Comparison of ENCODE assay signal across 8 cellular contexts in the genomic region with DNA sequence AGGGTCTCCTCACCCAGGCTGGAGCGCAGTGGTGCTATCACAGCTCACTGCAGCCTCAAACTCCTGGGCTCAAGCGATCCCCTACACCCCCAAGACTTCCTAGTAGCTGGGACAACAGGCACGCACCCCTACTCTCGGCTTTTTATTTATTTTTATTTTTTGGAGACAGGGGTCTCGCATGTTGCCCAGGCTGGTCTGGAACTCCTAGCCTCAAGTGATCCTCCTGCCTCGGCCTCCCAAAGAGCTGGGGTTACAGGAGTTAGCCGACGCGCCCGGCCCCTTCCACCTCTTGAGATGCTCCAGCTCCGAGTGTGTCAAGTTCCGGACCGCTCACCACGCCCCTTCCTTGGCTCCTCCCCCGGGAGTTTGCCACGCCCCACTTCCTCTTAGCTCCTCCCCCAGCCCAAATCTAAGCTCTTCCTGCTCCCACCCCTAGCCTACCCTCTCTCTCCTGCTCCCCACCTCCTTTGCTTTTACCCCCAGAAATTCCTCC. TPM values are rescaled to one million over a fixed set of nuclear protein-coding genes. Genes with fewer than 3 reads are reported as not detected.
A peak's percentile ranks its signal among the peaks of the same experiment; 100 is the strongest.
DNase-seq lines count a peak whose midpoint lies in the region; ATAC-seq and TF ChIP-seq lines count a peak whose summit lies in the region.

No MANE protein-coding gene starts in this region.

- H3K4me3 ChIP-seq in cardiac muscle cell (peak overlapping the region; percentile 6), stomach (peak overlapping the region in 3 of 4 donors; percentile 4 to 35 (median 28))

- H3K9me3 Mint-ChIP-seq in activated T-cell treated with anti-CD3 and anti-CD28 coated beads, Interleukin-2, amount 50 U/mL, for 72 hours, result no peaks in the 10 kb centered on the region

- intact Hi-C loops in Right ventricle myocardium inferior (cut with DNase I) (no loop called here), stomach (cut with DNase I; ENCODE audit: low total_unique reads) (no loop called here)

- H3K4me1 ChIP-seq in cardiac muscle cell (ENCODE audit: low read depth) (peaks cover 6% of the 10 kb centered on the region), stomach (peaks cover 25 to 51% (median 47%) of the 10 kb centered on the region in 4 donors)

- TF ChIP-seq EP300 in stomach (IDR thresholded peaks at IDR 0.05), result no peak

- no peak for ATAC-seq in Right ventricle myocardium inferior
- ATAC-seq in activated T-cell treated with anti-CD3 and anti-CD28 coated beads, Interleukin-2, amount 50 U/mL, for 72 hours (replicated peaks in 1 of 2), result peak; percentile 79 to 81
- no peak for ATAC-seq in GM18505 (IDR thresholded peaks at IDR 0.05; ENCODE audit: unreplicated experiment)

- H3K36me3 Mint-ChIP-seq in activated T-cell treated with anti-CD3 and anti-CD28 coated beads, Interleukin-2, amount 50 U/mL, for 72 hours (ENCODE audit: insufficient read depth in 2 of 2), result no peaks in the 10 kb centered on the region

- TF ChIP-seq POLR2A in stomach (IDR thresholded peaks at IDR 0.05), result no peak
- TF ChIP-seq POLR2A in GM18505 (IDR thresholded peaks at IDR 0.05; ENCODE audit: borderline replicate concordance, extremely low read depth, insufficient read depth, insufficient read length), result no peak

- TF ChIP-seq CTCF in cardiac muscle cell (IDR thresholded peaks at IDR 0.05; ENCODE audit: low read depth, low read length), result no peak
- no peak for TF ChIP-seq CTCF in stomach (IDR thresholded peaks at IDR 0.05)

- DNase-seq in cardiac muscle cell (ENCODE audit: low read depth in 1 of 2, low spot score in 1 of 2) (peak in 1 of 2 donors; percentile 43), Right ventricle myocardium inferior (ENCODE audit: missing footprints) (no peak), NOMO-1 treated with dmso at 0.1 percent for 144 hours (lab: John Stamatoyannopoulos, UW; ENCODE audit: unreplicated experiment) (peak; percentile 33), iPS-NIHi11 (ENCODE audit: low spot score) (peak; percentile 80), stomach (peak; percentile 34), NCI-H1694 treated with DMSO at 0.1 percent for 48 hours (lab: John Stamatoyannopoulos, UW) (no peak)
- DNase-seq in activated T-cell treated with anti-CD3 and anti-CD28 coated beads, Interleukin-2, amount 50 U/mL, for 72 hours, result peak; percentile 78 to 86

- peaks cover 100% of the 10 kb centered on the region for H3K27me3 ChIP-seq in cardiac muscle cell
- H3K27me3 ChIP-seq in stomach, result peaks cover 40 to 100% (median 100%) of the 10 kb centered on the region in 3 donors

- no peaks in the 10 kb centered on the region for H3K9me3 ChIP-seq in cardiac muscle cell (ENCODE audit: low read depth)
- H3K9me3 ChIP-seq in stomach, result no peaks in the 10 kb centered on the region

- 3 to 9% (median 7%) methylated on average over 16 of the region's 16 CpGs for WGBS in stomach, 5 donors

- no peaks in the 10 kb centered on the region for H3K36me3 ChIP-seq in cardiac muscle cell
- H3K36me3 ChIP-seq in stomach, result no peaks in the 10 kb centered on the region

- H3K4me1 Mint-ChIP-seq in activated T-cell treated with anti-CD3 and anti-CD28 coated beads, Interleukin-2, amount 50 U/mL, for 72 hours (ENCODE audit: low read depth), result peaks cover 51% of the 10 kb centered on the region

- peak overlapping the region; percentile 68 to 83 for H3K4me3 Mint-ChIP-seq in activated T-cell treated with anti-CD3 and anti-CD28 coated beads, Interleukin-2, amount 50 U/mL, for 72 hours

- H3K27ac ChIP-seq in cardiac muscle cell (no peak overlapping the region), stomach (no peak overlapping the region)

- no peak overlapping the region for H3K27ac Mint-ChIP-seq in activated T-cell treated with anti-CD3 and anti-CD28 coated beads, Interleukin-2, amount 50 U/mL, for 72 hours

- peaks cover 95% of the 10 kb centered on the region for H3K27me3 Mint-ChIP-seq in activated T-cell treated with anti-CD3 and anti-CD28 coated beads, Interleukin-2, amount 50 U/mL, for 72 hours (ENCODE audit: low read depth)

RNA-seq across cellular contexts. Expression of gene NAT16, which starts 6.3 kb away (rescaled TPM):
- total RNA-seq in cardiac muscle cell, result 0.27 TPM in 1 of 2 replicates, not detected in the other
- not detected in 2 replicates for polyA plus RNA-seq in cardiac muscle cell
- not detected for total RNA-seq in Right ventricle myocardium inferior
- not detected for total RNA-seq in activated T-cell treated with anti-CD3 and anti-CD28 coated beads, Interleukin-2, amount 50 U/mL, for 72 hours
- total RNA-seq in stomach, result not detected
- polyA plus RNA-seq in stomach, result under 1 TPM in 1 of 3 donors, not detected in 2; 0.05 TPM

RNA-seq across cellular contexts. Expression of gene VGF, which starts 8.4 kb away (rescaled TPM):
- total RNA-seq in cardiac muscle cell, result 0.99 and 1.2 TPM in 2 replicates
- 0.18 and 0.69 TPM in 2 replicates for polyA plus RNA-seq in cardiac muscle cell
- not detected for total RNA-seq in Right ventricle myocardium inferior
- under 1 TPM in 1 of 2 donors, not detected in 1; 0.19 TPM for total RNA-seq in activated T-cell treated with anti-CD3 and anti-CD28 coated beads, Interleukin-2, amount 50 U/mL, for 72 hours
- 1 to 10 TPM in 1 of 5 donors, under 1 TPM in 1, not detected in 3; 0.55 to 5.8 TPM for total RNA-seq in stomach
- polyA plus RNA-seq in stomach, result under 1 TPM in 2 of 3 donors, not detected in 1; 0.15 to 0.75 TPM

RNA-seq across cellular contexts. Expression of gene AP1S1, which starts 19.5 kb away (rescaled TPM):
- total RNA-seq in cardiac muscle cell (51.5 and 59.5 TPM in 2 replicates), Right ventricle myocardium inferior (12.8 TPM), stomach (10 to 100 TPM in 3 of 5 donors, 1 to 10 TPM in 1, not detected in 1; 2.7 to 54.9 (median 17.6) TPM)
- polyA plus RNA-seq in cardiac muscle cell (10.1 and 13.8 TPM in 2 replicates), stomach (10 to 100 TPM; 34.7 to 71.2 (median 62.3) TPM)
- 10 to 100 TPM; 23.4 to 28.4 TPM for total RNA-seq in activated T-cell treated with anti-CD3 and anti-CD28 coated beads, Interleukin-2, amount 50 U/mL, for 72 hours

RNA-seq across cellular contexts. Expression of gene MOGAT3, which starts 27.0 kb away (rescaled TPM):
- total RNA-seq in cardiac muscle cell (not detected in 2 replicates), Right ventricle myocardium inferior (not detected), stomach (1 to 10 TPM in 2 of 5 donors, not detected in 3; 1.7 to 2.3 TPM)
- polyA plus RNA-seq in cardiac muscle cell (not detected in 2 replicates), stomach (not detected)
- not detected for total RNA-seq in activated T-cell treated with anti-CD3 and anti-CD28 coated beads, Interleukin-2, amount 50 U/mL, for 72 hours

RNA-seq across cellular contexts. Expression of gene PLOD3, which starts 43.6 kb away (rescaled TPM):
- total RNA-seq in cardiac muscle cell, result 45.1 and 52.7 TPM in 2 replicates
- 67.9 and 73.1 TPM in 2 replicates for polyA plus RNA-seq in cardiac muscle cell
- 41.7 TPM for total RNA-seq in Right ventricle myocardium inferior
- total RNA-seq in activated T-cell treated with anti-CD3 and anti-CD28 coated beads, Interleukin-2, amount 50 U/mL, for 72 hours, result 10 to 100 TPM; 28.8 to 34.4 TPM
- 100 to 1,000 TPM in 1 of 5 donors, 10 to 100 TPM in 4; 23.1 to 260 (median 46.7) TPM for total RNA-seq in stomach
- polyA plus RNA-seq in stomach, result 10 to 100 TPM; 12.4 to 32.4 (median 30.1) TPM

Comparison
In these comparisons a context has a peak if more than half of its experiments do, and no peak if none do; other contexts are left out.
1. DNase-seq: peak in NOMO-1 treated with dmso at 0.1 percent for 144 hours (single experiment), activated T-cell treated with anti-CD3 and anti-CD28 coated beads, Interleukin-2, amount 50 U/mL, for 72 hours (2 of 2), iPS-NIHi11 (single experiment) and stomach (single experiment); none in Right ventricle myocardium inferior (single experiment) and NCI-H1694 treated with DMSO at 0.1 percent for 48 hours (single experiment).
2. ATAC-seq: peak in activated T-cell treated with anti-CD3 and anti-CD28 coated beads, Interleukin-2, amount 50 U/mL, for 72 hours (2 of 2); none in Right ventricle myocardium inferior (single experiment) and GM18505 (single experiment).